ENCODE assay signal across 8 cellular contexts in genomic region chr1:51878307-51878615, GRCh38. TPM values are rescaled to one million over a fixed set of nuclear protein-coding genes. Genes with fewer than 3 reads are reported as not detected.
A peak's percentile ranks its signal among the peaks of the same experiment; 100 is the strongest.
DNase-seq lines count a peak whose midpoint lies in the region; ATAC-seq and TF ChIP-seq lines count a peak whose summit lies in the region.

No MANE protein-coding gene starts in this region.

- H3K9me3 ChIP-seq in KOPT-K1 (ENCODE audit: insufficient read depth, low read length, poor library complexity, severe bottlenecking) = no peaks in the 10 kb centered on the region

- H3K27ac ChIP-seq in KOPT-K1 (ENCODE audit: low read depth, low read length, poor library complexity, severe bottlenecking) (peak overlapping the region; percentile 84), foreskin keratinocyte (peak overlapping the region; percentile 82), substantia nigra (ENCODE audit: low read depth, low read length, poor library complexity, severe bottlenecking) (peak overlapping the region; percentile 92)

- TF ChIP-seq CTCF in foreskin keratinocyte (conservative IDR thresholded peaks at IDR 0.05) = no peak

- H3K36me3 ChIP-seq in KOPT-K1 (ENCODE audit: insufficient read depth, low read length) = peaks cover 9% of the 10 kb centered on the region

- DNase-seq in foreskin keratinocyte = no peak
- peak in 3 of 49 donors; percentile 40 to 61 (median 42) for DNase-seq in substantia nigra (lab: John Stamatoyannopoulos, UW)
- DNase-seq in effector CD4-positive, alpha-beta T cell = no peak
- DNase-seq in NCI-H2171 (lab: John Stamatoyannopoulos, UW) = no peak
- no peak for DNase-seq in T-helper 1 cell

- peaks cover 8% of the 10 kb centered on the region for H3K4me1 ChIP-seq in foreskin keratinocyte

- peak; percentile 12 for ATAC-seq in GM21619 (IDR thresholded peaks at IDR 0.05; ENCODE audit: unreplicated experiment)
- ATAC-seq in foreskin keratinocyte = no peak
- ATAC-seq in HG02588 (IDR thresholded peaks at IDR 0.05; ENCODE audit: unreplicated experiment) = no peak

- no peaks in the 10 kb centered on the region for H3K27me3 ChIP-seq in foreskin keratinocyte

RNA-seq across cellular contexts. Expression of gene NRDC, which starts 0.3 kb away (rescaled TPM):
- 146 and 157 TPM in 2 replicates for total RNA-seq in foreskin keratinocyte
- polyA plus RNA-seq in foreskin keratinocyte = 121 and 137 TPM in 2 replicates
